Comparison of ENCODE assay signal across 12 cellular contexts in genomic region chr3:139540686-139541085, GRCh38. TPM values are rescaled to one million over a fixed set of nuclear protein-coding genes. Genes with fewer than 3 reads are reported as not detected.
A peak's percentile ranks its signal among the peaks of the same experiment; 100 is the strongest.
DNase-seq lines count a peak whose midpoint lies in the region; ATAC-seq and TF ChIP-seq lines count a peak whose summit lies in the region.
"Had no signal": no experiment of that assay in that cellular context is flagged by ENCODE, and none has a peak within 500 bp of the region (broad histone marks: within the 10 kb centered on the region; RNA-seq: fewer than 3 reads in every experiment).

No MANE protein-coding gene starts in this region.

- H3K4me1 ChIP-seq in left ventricle myocardium inferior (peaks cover 53% of the 10 kb centered on the region), uterus (peaks cover 6 to 15% of the 10 kb centered on the region in 2 donors)

- no peak for ATAC-seq in Right ventricle myocardium inferior
- no peak for ATAC-seq in effector memory CD8-positive, alpha-beta T cell (replicated peaks)
- ATAC-seq: Panc1 had no signal

- TF ChIP-seq CTCF in left ventricle myocardium inferior (IDR thresholded peaks at IDR 0.05; ENCODE audit: borderline replicate concordance) (no peak), uterus (IDR thresholded peaks at IDR 0.05) (no peak)

- H3K4me1 Mint-ChIP-seq in effector memory CD8-positive, alpha-beta T cell (ENCODE audit: low read depth in 2 of 2): peaks cover 0 to 7% of the 10 kb centered on the region in 2 donors

- H3K4me3 ChIP-seq in left ventricle myocardium inferior (peak overlapping the region; percentile 78), uterus (peak overlapping the region in 1 of 2 donors; percentile 66)

- no peaks in the 10 kb centered on the region for H3K9me3 ChIP-seq in left ventricle myocardium inferior (replicated peaks)
- H3K9me3 ChIP-seq in uterus: no peaks in the 10 kb centered on the region

- no peak overlapping the region for H3K4me3 Mint-ChIP-seq in effector memory CD8-positive, alpha-beta T cell
- H3K4me3 Mint-ChIP-seq: CD4-positive, alpha-beta T cell had no signal

- H3K36me3 Mint-ChIP-seq in effector memory CD8-positive, alpha-beta T cell (ENCODE audit: insufficient read depth): no peaks in the 10 kb centered on the region

- no peak overlapping the region for H3K27ac ChIP-seq in left ventricle myocardium inferior (replicated peaks)
- peak overlapping the region; percentile 91 to 92 for H3K27ac ChIP-seq in uterus

- peaks cover 47 to 71% of the 10 kb centered on the region in 2 donors for H3K27me3 Mint-ChIP-seq in effector memory CD8-positive, alpha-beta T cell

- H3K27ac Mint-ChIP-seq in effector memory CD8-positive, alpha-beta T cell: no peak overlapping the region
- H3K27ac Mint-ChIP-seq: CD4-positive, alpha-beta T cell had no signal

- H3K36me3 ChIP-seq in left ventricle myocardium inferior (no peaks in the 10 kb centered on the region), uterus (no peaks in the 10 kb centered on the region)

- TF ChIP-seq POLR2A in uterus (IDR thresholded peaks at IDR 0.05): no peak

- DNase-seq in left ventricle myocardium inferior: no peak
- no peak for DNase-seq in Right ventricle myocardium inferior (ENCODE audit: missing footprints)
- DNase-seq in SW480 (ENCODE audit: low spot score): peak; percentile 62
- DNase-seq in islet precursor cell: peak; percentile 33
- no peak for DNase-seq in uterus
- DNase-seq in DMS153 (lab: John Stamatoyannopoulos, UW): no peak
- no peak for DNase-seq in stimulated activated naive CD4-positive, alpha-beta T cell treated with Interleukin-2 at 50 U/mL for 16 hours (lab: John Stamatoyannopoulos, UW)
- no peak for DNase-seq in effector memory CD8-positive, alpha-beta T cell
- DNase-seq: activated T-cell treated with anti-CD3 and anti-CD28 coated beads, Interleukin-2, amount 50 U/mL, for 48 hours; CD4-positive, alpha-beta T cell; dermis blood vessel endothelial cell had no signal

- H3K27me3 ChIP-seq in left ventricle myocardium inferior (ENCODE audit: low read depth) (no peaks in the 10 kb centered on the region), uterus (no peaks in the 10 kb centered on the region)

- H3K9me3 Mint-ChIP-seq in effector memory CD8-positive, alpha-beta T cell: no peaks in the 10 kb centered on the region
- H3K9me3 Mint-ChIP-seq: CD4-positive, alpha-beta T cell had no signal

- intact Hi-C loops in left ventricle myocardium inferior (cut with micrococcal nuclease) (loop anchor here (10.0 kb wide), 1 partner anchor 116 kb away; no protein-coding TSS in a partner anchor), Right ventricle myocardium inferior (cut with DNase I) (no loop called here), uterus (cut with DNase I; ENCODE audit: low total_unique reads) (no loop called here)

RNA-seq across cellular contexts. Expression of gene RBP1, which starts 1.1 kb away (rescaled TPM):
- 25.5 TPM for total RNA-seq in left ventricle myocardium inferior
- 26.3 TPM for total RNA-seq in Right ventricle myocardium inferior
- 100 to 1,000 TPM in 1 of 4 donors, 10 to 100 TPM in 3; 14.9 to 119 (median 37.0) TPM for total RNA-seq in uterus
- total RNA-seq: CD4-positive, alpha-beta T cell had no signal

Comparison
In these comparisons a context has a peak if more than half of its experiments do, and no peak if none do; other contexts are left out.
1. DNase-seq: peak in SW480 (single experiment) and islet precursor cell (single experiment); none in left ventricle myocardium inferior (single experiment), Right ventricle myocardium inferior (single experiment), uterus (0 of 2), DMS153 (single experiment), stimulated activated naive CD4-positive, alpha-beta T cell treated with Interleukin-2 at 50 U/mL for 16 hours (single experiment) and effector memory CD8-positive, alpha-beta T cell (0 of 3).